In the genomic region with DNA sequence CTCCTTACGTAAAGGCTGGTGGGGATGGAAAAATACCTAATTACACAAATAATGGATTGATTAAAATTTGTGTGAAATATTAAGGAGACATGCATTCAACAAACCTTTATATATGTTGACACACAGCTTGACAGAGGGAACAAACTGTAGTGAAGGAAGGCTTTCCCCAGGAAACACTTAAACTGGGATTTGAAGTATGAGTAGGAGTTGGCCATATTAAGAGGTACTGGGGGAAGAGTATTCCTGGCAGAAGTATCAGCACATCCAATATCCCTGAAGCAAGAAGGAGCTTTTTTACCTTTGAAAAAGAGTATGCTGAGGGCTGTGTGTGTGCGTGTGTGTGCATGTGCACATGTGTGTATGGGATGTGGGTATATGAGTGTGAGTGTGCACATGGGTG, we compare ENCODE assay signal across 24 cellular contexts.
"Had no signal": no experiment of that assay in that cellular context is flagged by ENCODE, and none has a peak within 500 bp of the region (broad histone marks: within the 10 kb centered on the region; RNA-seq: fewer than 3 reads in every experiment).

No MANE protein-coding gene starts in this region.

- H3K4me2 ChIP-seq: KMS-11 had no signal

- H3K4me3 Mint-ChIP-seq: IgD-negative memory B cell had no signal

- H3K27ac Mint-ChIP-seq: IgD-negative memory B cell had no signal

- FAIRE-seq: K562, RCC 7860 had no signal

- H3K36me3 ChIP-seq: SJSA1 had no signal

- DNase-seq: Kasumi-1, MM.1S, NCI-H1092 treated with DMSO at 0.1 percent for 48 hours, NCI-H1436, NCI-H187, NCI-H2029, NCI-H2081 treated with DMSO at 0.1 percent for 48 hours, NCI-H2171, NCI-H226, NCI-H446, NCI-H510A, NCI-H524 treated with DMSO at 0.1 percent for 48 hours, NCI-H69, NCI-H774, Right ventricle myocardium superior, RPMI8226, SIG-M5 had no signal

- H3K9me3 Mint-ChIP-seq: IgD-negative memory B cell had no signal

- H3K27ac ChIP-seq: HL-60, KMS-11, SJSA1, SK-N-MC had no signal

- ATAC-seq: K562 had no signal

- H3K9ac ChIP-seq: KMS-11 had no signal

- H3K4me3 ChIP-seq: K562, SJSA1, SK-N-MC had no signal
